Comparison of ENCODE assay signal across 1 cellular context in the genomic region with DNA sequence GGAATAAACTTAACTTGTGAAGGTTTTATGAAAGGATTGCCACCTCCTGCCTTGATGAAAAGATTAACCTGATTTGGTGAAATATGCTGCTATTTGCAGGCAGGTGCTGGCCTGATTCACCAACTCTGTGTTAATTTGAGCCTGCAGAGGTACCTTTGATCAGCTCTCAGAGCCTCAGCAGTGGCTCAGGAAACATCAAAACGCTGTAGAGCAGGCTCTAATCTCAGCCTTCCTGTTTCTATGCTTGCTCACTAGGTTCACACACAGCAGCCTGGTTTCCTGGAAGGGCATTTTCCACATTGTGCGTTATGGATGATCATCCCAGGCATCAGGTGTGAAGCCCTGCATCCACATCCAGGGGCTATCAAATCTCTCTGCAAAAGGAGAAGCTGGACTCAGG.
TF ChIP-seq lines count a peak whose summit lies in the region.

No MANE protein-coding gene starts in this region.

TF ChIP-seq in H1, 55 proteins besides CTCF, POLR2A, EP300 and RAD21:
- TF ChIP-seq, protein P1, sequence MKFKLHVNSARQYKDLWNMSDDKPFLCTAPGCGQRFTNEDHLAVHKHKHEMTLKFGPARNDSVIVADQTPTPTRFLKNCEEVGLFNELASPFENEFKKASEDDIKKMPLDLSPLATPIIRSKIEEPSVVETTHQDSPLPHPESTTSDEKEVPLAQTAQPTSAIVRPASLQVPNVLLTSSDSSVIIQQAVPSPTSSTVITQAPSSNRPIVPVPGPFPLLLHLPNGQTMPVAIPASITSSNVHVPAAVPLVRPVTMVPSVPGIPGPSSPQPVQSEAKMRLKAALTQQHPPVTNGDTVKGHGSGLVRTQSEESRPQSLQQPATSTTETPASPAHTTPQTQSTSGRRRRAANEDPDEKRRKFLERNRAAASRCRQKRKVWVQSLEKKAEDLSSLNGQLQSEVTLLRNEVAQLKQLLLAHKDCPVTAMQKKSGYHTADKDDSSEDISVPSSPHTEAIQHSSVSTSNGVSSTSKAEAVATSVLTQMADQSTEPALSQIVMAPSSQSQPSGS (IDR thresholded peaks at IDR 0.05; ENCODE audit: low read length), result no peak
- TF ChIP-seq NANOG (IDR thresholded peaks at IDR 0.05; ENCODE audit: insufficient read depth, low read depth, low read length, poor library complexity, severe bottlenecking), result peak; percentile 85
